1 cellular context compared by ENCODE assay signal in the genomic region with DNA sequence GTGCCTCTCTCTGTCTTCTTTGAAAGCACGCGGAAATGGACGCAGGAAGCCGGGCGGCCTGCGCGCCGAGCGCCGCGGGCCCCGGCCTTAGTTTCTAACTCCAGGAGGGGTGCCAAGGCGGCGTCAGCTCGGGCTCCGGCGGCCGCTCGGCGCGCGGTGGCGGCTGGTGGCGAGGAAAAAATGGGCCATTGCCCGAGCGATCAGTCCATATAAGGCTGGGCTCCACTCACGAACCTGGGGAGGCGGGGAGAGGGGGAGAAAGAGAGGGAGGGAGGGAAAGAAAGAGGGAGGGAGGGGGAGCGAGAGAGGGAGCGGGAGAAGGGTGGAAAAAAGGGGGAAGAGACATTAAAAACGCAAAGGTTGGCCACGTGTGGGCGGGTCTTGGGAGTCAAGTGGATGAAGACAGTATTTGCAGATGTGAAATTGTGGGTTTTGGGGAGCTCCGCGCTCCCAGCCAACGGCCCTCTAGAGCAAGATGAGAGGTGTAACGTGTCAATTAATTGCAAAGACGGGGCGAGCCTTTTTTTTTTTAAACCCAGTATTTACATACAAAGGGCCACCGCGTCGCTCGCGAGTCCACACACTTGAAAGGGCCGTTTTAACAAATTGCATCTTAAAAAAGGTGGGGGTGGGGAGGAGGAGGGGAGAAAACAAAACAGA.
TF ChIP-seq lines count a peak whose summit lies in the region.

A gene (minus strand): TSS at position 184 of the 660 bp plus-strand sequence. CDS start 395 bp downstream, outside the sequence.

TF ChIP-seq in SK-N-SH, 30 proteins besides CTCF, POLR2A, EP300 and RAD21 (continued from another document):
- TF ChIP-seq, protein P1, sequence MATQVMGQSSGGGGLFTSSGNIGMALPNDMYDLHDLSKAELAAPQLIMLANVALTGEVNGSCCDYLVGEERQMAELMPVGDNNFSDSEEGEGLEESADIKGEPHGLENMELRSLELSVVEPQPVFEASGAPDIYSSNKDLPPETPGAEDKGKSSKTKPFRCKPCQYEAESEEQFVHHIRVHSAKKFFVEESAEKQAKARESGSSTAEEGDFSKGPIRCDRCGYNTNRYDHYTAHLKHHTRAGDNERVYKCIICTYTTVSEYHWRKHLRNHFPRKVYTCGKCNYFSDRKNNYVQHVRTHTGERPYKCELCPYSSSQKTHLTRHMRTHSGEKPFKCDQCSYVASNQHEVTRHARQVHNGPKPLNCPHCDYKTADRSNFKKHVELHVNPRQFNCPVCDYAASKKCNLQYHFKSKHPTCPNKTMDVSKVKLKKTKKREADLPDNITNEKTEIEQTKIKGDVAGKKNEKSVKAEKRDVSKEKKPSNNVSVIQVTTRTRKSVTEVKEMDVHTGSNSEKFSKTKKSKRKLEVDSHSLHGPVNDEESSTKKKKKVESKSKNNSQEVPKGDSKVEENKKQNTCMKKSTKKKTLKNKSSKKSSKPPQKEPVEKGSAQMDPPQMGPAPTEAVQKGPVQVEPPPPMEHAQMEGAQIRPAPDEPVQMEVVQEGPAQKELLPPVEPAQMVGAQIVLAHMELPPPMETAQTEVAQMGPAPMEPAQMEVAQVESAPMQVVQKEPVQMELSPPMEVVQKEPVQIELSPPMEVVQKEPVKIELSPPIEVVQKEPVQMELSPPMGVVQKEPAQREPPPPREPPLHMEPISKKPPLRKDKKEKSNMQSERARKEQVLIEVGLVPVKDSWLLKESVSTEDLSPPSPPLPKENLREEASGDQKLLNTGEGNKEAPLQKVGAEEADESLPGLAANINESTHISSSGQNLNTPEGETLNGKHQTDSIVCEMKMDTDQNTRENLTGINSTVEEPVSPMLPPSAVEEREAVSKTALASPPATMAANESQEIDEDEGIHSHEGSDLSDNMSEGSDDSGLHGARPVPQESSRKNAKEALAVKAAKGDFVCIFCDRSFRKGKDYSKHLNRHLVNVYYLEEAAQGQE (IDR thresholded peaks at IDR 0.05; ENCODE audit: low read depth, low read length) = no peak
- TF ChIP-seq TEAD4 (IDR thresholded peaks at IDR 0.05; ENCODE audit: borderline replicate concordance, insufficient read depth) (no peak), SMC3 (IDR thresholded peaks at IDR 0.05; ENCODE audit: low read depth, low read length) (no peak), POLR2AphosphoS5 (IDR thresholded peaks at IDR 0.05; ENCODE audit: low read depth, low read length) (no peak), FOXM1 (IDR thresholded peaks at IDR 0.05; ENCODE audit: low read depth) (no peak), RFX5 (IDR thresholded peaks at IDR 0.05; ENCODE audit: low read length) (no peak), RXRA (IDR thresholded peaks at IDR 0.05; ENCODE audit: borderline replicate concordance, low read depth) (no peak), RCOR1 (IDR thresholded peaks at IDR 0.05; ENCODE audit: low read length) (no peak), JUND (IDR thresholded peaks at IDR 0.05) (no peak), FOSL2 (IDR thresholded peaks at IDR 0.05; ENCODE audit: borderline replicate concordance, low read depth) (no peak)
- TF ChIP-seq, protein P2, sequence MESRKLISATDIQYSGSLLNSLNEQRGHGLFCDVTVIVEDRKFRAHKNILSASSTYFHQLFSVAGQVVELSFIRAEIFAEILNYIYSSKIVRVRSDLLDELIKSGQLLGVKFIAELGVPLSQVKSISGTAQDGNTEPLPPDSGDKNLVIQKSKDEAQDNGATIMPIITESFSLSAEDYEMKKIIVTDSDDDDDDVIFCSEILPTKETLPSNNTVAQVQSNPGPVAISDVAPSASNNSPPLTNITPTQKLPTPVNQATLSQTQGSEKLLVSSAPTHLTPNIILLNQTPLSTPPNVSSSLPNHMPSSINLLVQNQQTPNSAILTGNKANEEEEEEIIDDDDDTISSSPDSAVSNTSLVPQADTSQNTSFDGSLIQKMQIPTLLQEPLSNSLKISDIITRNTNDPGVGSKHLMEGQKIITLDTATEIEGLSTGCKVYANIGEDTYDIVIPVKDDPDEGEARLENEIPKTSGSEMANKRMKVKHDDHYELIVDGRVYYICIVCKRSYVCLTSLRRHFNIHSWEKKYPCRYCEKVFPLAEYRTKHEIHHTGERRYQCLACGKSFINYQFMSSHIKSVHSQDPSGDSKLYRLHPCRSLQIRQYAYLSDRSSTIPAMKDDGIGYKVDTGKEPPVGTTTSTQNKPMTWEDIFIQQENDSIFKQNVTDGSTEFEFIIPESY (IDR thresholded peaks at IDR 0.05; ENCODE audit: borderline replicate concordance, low read depth) = no peak
- TF ChIP-seq, protein P3, sequence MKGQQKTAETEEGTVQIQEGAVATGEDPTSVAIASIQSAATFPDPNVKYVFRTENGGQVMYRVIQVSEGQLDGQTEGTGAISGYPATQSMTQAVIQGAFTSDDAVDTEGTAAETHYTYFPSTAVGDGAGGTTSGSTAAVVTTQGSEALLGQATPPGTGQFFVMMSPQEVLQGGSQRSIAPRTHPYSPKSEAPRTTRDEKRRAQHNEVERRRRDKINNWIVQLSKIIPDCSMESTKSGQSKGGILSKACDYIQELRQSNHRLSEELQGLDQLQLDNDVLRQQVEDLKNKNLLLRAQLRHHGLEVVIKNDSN (IDR thresholded peaks at IDR 0.05; ENCODE audit: borderline replicate concordance, low read depth) = no peak
- TF ChIP-seq, protein P4, sequence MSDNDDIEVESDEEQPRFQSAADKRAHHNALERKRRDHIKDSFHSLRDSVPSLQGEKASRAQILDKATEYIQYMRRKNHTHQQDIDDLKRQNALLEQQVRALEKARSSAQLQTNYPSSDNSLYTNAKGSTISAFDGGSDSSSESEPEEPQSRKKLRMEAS (IDR thresholded peaks at IDR 0.05; ENCODE audit: low read depth) = no peak
- TF ChIP-seq, protein P5, sequence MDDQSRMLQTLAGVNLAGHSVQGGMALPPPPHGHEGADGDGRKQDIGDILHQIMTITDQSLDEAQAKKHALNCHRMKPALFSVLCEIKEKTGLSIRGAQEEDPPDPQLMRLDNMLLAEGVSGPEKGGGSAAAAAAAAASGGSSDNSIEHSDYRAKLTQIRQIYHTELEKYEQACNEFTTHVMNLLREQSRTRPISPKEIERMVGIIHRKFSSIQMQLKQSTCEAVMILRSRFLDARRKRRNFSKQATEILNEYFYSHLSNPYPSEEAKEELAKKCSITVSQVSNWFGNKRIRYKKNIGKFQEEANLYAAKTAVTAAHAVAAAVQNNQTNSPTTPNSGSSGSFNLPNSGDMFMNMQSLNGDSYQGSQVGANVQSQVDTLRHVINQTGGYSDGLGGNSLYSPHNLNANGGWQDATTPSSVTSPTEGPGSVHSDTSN (IDR thresholded peaks at IDR 0.05) = no peak
TF ChIP-seq in SK-N-SH: peak in this region for 0.
